Comparison of ENCODE assay signal across 1 cellular context in the genomic region with DNA sequence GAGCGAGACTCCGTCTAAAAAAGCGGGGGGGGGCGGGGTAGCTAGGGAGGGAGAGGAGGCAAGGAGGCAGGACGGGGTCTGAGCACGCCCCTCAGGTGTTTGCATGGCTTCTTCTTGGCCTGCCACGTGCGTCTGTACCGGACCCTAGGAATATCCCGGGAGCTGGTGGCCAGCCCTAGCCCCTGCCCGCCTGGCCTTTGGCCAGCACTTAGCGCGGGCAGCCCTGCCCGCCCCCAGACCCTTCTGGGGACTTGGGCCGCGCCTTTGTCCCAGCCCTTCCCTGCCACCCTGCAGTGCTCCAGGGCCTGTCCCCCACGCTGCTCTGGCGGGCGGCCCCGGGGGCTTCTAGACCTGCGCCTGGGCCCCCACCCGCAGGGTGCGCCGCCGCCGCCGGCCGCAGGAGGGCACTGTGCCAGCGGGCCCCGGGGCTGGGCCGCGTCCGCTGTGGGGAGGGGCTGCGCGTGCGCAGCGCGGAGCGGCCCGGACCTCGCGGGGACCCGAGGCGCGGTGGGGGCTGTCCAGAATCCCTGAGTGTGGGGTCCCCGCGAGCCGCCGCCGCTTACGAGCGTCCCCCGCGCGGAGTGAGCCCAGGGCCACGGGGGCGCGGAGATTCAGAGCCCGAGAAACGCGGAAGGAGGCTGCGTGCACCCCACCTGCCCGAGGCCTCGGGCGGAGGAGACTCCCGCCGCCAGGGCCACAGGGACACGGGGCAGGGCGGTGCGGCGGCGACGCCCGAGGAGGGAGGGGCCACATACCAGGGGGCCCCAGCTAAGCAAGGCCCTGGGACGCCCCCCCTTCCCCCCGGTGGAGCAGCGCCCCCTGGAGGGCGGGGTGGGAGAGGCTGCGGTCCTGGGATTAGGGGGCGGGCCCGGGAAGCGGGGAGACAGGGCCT.
TF ChIP-seq lines count a peak whose summit lies in the region.

No MANE protein-coding gene starts in this region.

TF ChIP-seq in HepG2, 621 proteins besides CTCF, POLR2A, EP300 and RAD21 (continued from another document and continues in another):
- TF ChIP-seq, protein P1, sequence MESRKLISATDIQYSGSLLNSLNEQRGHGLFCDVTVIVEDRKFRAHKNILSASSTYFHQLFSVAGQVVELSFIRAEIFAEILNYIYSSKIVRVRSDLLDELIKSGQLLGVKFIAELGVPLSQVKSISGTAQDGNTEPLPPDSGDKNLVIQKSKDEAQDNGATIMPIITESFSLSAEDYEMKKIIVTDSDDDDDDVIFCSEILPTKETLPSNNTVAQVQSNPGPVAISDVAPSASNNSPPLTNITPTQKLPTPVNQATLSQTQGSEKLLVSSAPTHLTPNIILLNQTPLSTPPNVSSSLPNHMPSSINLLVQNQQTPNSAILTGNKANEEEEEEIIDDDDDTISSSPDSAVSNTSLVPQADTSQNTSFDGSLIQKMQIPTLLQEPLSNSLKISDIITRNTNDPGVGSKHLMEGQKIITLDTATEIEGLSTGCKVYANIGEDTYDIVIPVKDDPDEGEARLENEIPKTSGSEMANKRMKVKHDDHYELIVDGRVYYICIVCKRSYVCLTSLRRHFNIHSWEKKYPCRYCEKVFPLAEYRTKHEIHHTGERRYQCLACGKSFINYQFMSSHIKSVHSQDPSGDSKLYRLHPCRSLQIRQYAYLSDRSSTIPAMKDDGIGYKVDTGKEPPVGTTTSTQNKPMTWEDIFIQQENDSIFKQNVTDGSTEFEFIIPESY (CRISPR knock-in tag; IDR thresholded peaks at IDR 0.05) = peak; percentile 69; the same call in 1 of the 2 replicates
- TF ChIP-seq ZNF687 (CRISPR knock-in tag; IDR thresholded peaks at IDR 0.05) (peak; percentile 97), ZNF460 (CRISPR knock-in tag; IDR thresholded peaks at IDR 0.05; ENCODE audit: borderline replicate concordance) (no peak), ZIK1 (CRISPR knock-in tag; IDR thresholded peaks at IDR 0.05; ENCODE audit: borderline replicate concordance, low read depth) (0 out of 2 replicates have a peak, but pooled peaks have one; percentile 67), KLF15 (CRISPR knock-in tag; IDR thresholded peaks at IDR 0.05; ENCODE audit: borderline replicate concordance) (peak; percentile 33; the same call in 1 of the 2 replicates), ZNF570 (CRISPR knock-in tag; IDR thresholded peaks at IDR 0.05; ENCODE audit: borderline replicate concordance) (0 out of 2 replicates have a peak, but pooled peaks have one; percentile 57), ZNF556 (CRISPR knock-in tag; IDR thresholded peaks at IDR 0.05; ENCODE audit: borderline replicate concordance) (no peak; the same call in 1 of the 2 replicates), THAP11 (CRISPR knock-in tag; IDR thresholded peaks at IDR 0.05) (0 out of 2 replicates have a peak, but pooled peaks have one; percentile 31), HDAC1 (CRISPR knock-in tag; IDR thresholded peaks at IDR 0.05) (peak; percentile 58; the same call in 1 of the 2 replicates), KDM5A (IDR thresholded peaks at IDR 0.05; ENCODE audit: borderline replicate concordance, low read length) (no peak), JDP2 (CRISPR knock-in tag; IDR thresholded peaks at IDR 0.05; ENCODE audit: borderline replicate concordance) (no peak), RCOR2 (CRISPR knock-in tag; IDR thresholded peaks at IDR 0.05) (no peak), ZNF224 (CRISPR knock-in tag; IDR thresholded peaks at IDR 0.05) (no peak; the same call in 1 of the 2 replicates), HES4 (CRISPR knock-in tag; IDR thresholded peaks at IDR 0.05; ENCODE audit: borderline replicate concordance) (peak; percentile 56; the same call in 1 of the 2 replicates), ZNF720 (CRISPR knock-in tag; IDR thresholded peaks at IDR 0.05) (no peak), STAG1 (CRISPR knock-in tag; IDR thresholded peaks at IDR 0.05) (peak; percentile 39), KDM5B (CRISPR knock-in tag; IDR thresholded peaks at IDR 0.05; ENCODE audit: borderline replicate concordance) (peak; percentile 93), ZSCAN21 (CRISPR knock-in tag; IDR thresholded peaks at IDR 0.05; ENCODE audit: borderline replicate concordance) (peak; percentile 50; the same call in 1 of the 2 replicates), MTA3 (CRISPR knock-in tag; IDR thresholded peaks at IDR 0.05) (no peak), ZNF83 (CRISPR knock-in tag; IDR thresholded peaks at IDR 0.05; ENCODE audit: borderline replicate concordance) (peak; percentile 70; the same call in 1 of the 2 replicates), ZNF34 (CRISPR knock-in tag; IDR thresholded peaks at IDR 0.05; ENCODE audit: borderline replicate concordance) (no peak), ZNF235 (CRISPR knock-in tag; IDR thresholded peaks at IDR 0.05; ENCODE audit: borderline replicate concordance) (0 out of 2 replicates have a peak, but pooled peaks have one; percentile 21), POLR2AphosphoS2 (IDR thresholded peaks at IDR 0.05; ENCODE audit: low read depth, low read length) (no peak), ZNF547 (CRISPR knock-in tag; IDR thresholded peaks at IDR 0.05) (peak; percentile 57; the same call in 1 of the 2 replicates), TBX3 (IDR thresholded peaks at IDR 0.05; ENCODE audit: borderline replicate concordance) (no peak), ARNT2 (CRISPR knock-in tag; IDR thresholded peaks at IDR 0.05; ENCODE audit: low read depth) (peak; percentile 93), SRSF9 (IDR thresholded peaks at IDR 0.05; ENCODE audit: borderline replicate concordance, insufficient read depth, low read depth, low read length, poor library complexity, severe bottlenecking) (no peak), SATB2 (CRISPR knock-in tag; IDR thresholded peaks at IDR 0.05) (no peak), ZNF75D (CRISPR knock-in tag; IDR thresholded peaks at IDR 0.05; ENCODE audit: borderline replicate concordance) (no peak), ZNF225 (CRISPR knock-in tag; IDR thresholded peaks at IDR 0.05) (peak; percentile 74; the same call in 1 of the 2 replicates), RXRA (CRISPR knock-in tag; IDR thresholded peaks at IDR 0.05) (peak; percentile 34; the same call in 1 of the 2 replicates), PHF8 (CRISPR knock-in tag; IDR thresholded peaks at IDR 0.05) (peak; percentile 88), ZNF292 (CRISPR knock-in tag; IDR thresholded peaks at IDR 0.05; ENCODE audit: borderline replicate concordance, low read depth) (0 out of 2 replicates have a peak, but pooled peaks have one; percentile 4), HOXA3 (CRISPR knock-in tag; IDR thresholded peaks at IDR 0.05) (peak; percentile 54), CHCHD3 (CRISPR knock-in tag; IDR thresholded peaks at IDR 0.05) (peak; percentile 97), RBM22 (optimal IDR thresholded peaks at IDR 0.05; ENCODE audit: low read length) (peak; percentile 62), GPBP1L1 (CRISPR knock-in tag; IDR thresholded peaks at IDR 0.05) (no peak)
- TF ChIP-seq, protein P2, sequence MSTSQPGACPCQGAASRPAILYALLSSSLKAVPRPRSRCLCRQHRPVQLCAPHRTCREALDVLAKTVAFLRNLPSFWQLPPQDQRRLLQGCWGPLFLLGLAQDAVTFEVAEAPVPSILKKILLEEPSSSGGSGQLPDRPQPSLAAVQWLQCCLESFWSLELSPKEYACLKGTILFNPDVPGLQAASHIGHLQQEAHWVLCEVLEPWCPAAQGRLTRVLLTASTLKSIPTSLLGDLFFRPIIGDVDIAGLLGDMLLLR (CRISPR knock-in tag; IDR thresholded peaks at IDR 0.05) = peak; percentile 74; the same call in 1 of the 2 replicates
- TF ChIP-seq, protein P3, sequence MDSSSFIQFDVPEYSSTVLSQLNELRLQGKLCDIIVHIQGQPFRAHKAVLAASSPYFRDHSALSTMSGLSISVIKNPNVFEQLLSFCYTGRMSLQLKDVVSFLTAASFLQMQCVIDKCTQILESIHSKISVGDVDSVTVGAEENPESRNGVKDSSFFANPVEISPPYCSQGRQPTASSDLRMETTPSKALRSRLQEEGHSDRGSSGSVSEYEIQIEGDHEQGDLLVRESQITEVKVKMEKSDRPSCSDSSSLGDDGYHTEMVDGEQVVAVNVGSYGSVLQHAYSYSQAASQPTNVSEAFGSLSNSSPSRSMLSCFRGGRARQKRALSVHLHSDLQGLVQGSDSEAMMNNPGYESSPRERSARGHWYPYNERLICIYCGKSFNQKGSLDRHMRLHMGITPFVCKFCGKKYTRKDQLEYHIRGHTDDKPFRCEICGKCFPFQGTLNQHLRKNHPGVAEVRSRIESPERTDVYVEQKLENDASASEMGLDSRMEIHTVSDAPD (CRISPR knock-in tag; IDR thresholded peaks at IDR 0.05) = peak; percentile 63; the same call in 1 of the 2 replicates
- TF ChIP-seq, protein P4, sequence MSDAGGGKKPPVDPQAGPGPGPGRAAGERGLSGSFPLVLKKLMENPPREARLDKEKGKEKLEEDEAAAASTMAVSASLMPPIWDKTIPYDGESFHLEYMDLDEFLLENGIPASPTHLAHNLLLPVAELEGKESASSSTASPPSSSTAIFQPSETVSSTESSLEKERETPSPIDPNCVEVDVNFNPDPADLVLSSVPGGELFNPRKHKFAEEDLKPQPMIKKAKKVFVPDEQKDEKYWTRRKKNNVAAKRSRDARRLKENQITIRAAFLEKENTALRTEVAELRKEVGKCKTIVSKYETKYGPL (CRISPR knock-in tag; IDR thresholded peaks at IDR 0.05) = peak; percentile 86
- TF ChIP-seq, protein P5, sequence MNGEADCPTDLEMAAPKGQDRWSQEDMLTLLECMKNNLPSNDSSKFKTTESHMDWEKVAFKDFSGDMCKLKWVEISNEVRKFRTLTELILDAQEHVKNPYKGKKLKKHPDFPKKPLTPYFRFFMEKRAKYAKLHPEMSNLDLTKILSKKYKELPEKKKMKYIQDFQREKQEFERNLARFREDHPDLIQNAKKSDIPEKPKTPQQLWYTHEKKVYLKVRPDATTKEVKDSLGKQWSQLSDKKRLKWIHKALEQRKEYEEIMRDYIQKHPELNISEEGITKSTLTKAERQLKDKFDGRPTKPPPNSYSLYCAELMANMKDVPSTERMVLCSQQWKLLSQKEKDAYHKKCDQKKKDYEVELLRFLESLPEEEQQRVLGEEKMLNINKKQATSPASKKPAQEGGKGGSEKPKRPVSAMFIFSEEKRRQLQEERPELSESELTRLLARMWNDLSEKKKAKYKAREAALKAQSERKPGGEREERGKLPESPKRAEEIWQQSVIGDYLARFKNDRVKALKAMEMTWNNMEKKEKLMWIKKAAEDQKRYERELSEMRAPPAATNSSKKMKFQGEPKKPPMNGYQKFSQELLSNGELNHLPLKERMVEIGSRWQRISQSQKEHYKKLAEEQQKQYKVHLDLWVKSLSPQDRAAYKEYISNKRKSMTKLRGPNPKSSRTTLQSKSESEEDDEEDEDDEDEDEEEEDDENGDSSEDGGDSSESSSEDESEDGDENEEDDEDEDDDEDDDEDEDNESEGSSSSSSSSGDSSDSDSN (CRISPR knock-in tag; IDR thresholded peaks at IDR 0.05) = peak; percentile 41; the same call in 1 of the 2 replicates
- TF ChIP-seq, protein P6, sequence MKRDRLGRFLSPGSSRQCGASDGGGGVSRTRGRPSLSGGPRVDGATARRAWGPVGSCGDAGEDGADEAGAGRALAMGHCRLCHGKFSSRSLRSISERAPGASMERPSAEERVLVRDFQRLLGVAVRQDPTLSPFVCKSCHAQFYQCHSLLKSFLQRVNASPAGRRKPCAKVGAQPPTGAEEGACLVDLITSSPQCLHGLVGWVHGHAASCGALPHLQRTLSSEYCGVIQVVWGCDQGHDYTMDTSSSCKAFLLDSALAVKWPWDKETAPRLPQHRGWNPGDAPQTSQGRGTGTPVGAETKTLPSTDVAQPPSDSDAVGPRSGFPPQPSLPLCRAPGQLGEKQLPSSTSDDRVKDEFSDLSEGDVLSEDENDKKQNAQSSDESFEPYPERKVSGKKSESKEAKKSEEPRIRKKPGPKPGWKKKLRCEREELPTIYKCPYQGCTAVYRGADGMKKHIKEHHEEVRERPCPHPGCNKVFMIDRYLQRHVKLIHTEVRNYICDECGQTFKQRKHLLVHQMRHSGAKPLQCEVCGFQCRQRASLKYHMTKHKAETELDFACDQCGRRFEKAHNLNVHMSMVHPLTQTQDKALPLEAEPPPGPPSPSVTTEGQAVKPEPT (CRISPR knock-in tag; IDR thresholded peaks at IDR 0.05; ENCODE audit: low read depth) = peak; percentile 30; the same call in 1 of the 2 replicates
- TF ChIP-seq, protein P7, sequence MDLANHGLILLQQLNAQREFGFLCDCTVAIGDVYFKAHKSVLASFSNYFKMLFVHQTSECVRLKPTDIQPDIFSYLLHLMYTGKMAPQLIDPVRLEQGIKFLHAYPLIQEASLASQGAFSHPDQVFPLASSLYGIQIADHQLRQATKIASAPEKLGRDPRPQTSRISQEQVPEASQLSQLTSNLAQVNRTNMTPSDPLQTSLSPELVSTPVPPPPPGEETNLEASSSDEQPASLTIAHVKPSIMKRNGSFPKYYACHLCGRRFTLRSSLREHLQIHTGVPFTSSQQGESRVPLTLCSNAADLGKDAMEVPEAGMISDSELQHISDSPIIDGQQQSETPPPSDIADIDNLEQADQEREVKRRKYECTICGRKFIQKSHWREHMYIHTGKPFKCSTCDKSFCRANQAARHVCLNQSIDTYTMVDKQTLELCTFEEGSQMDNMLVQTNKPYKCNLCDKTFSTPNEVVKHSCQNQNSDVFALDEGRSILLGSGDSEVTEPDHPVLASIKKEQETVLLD (CRISPR knock-in tag; IDR thresholded peaks at IDR 0.05; ENCODE audit: low read depth) = peak; percentile 28; the same call in 1 of the 2 replicates
